In genomic region chr15:63042879-63043340, GRCh38 we compare ENCODE assay signal across 9 cellular contexts. TPM values are rescaled to one million over a fixed set of nuclear protein-coding genes. Genes with fewer than 3 reads are reported as not detected.
DNase-seq lines count a peak whose midpoint lies in the region; ATAC-seq, FAIRE-seq and TF ChIP-seq lines count a peak whose summit lies in the region.
"Had no signal": no experiment of that assay in that cellular context is flagged by ENCODE, and none has a peak within 500 bp of the region (broad histone marks: within the 10 kb centered on the region; RNA-seq: fewer than 3 reads in every experiment).

No MANE protein-coding gene starts in this region.

- no peak for ATAC-seq in HG02884 (IDR thresholded peaks at IDR 0.05; ENCODE audit: unreplicated experiment)

- H3K9me3 ChIP-seq in SK-N-MC (ENCODE audit: low read depth, low read length) (no peaks in the 10 kb centered on the region), osteoblast (ENCODE audit: low read depth, low read length) (no peaks in the 10 kb centered on the region)

- no peaks in the 10 kb centered on the region for H3K27me3 ChIP-seq in osteoblast (ENCODE audit: insufficient read depth, low read length)

- DNase-seq in D721Med (ENCODE audit: insufficient read length, low spot score) (peak; percentile 48), SK-N-MC (ENCODE audit: low read depth, low spot score) (no peak), fibroblast of villous mesenchyme (ENCODE audit: low read depth) (peak; percentile 49), osteoblast (ENCODE audit: insufficient read length, low spot score, missing footprints) (peak; percentile 92), NCI-H524 treated with DMSO at 0.1 percent for 48 hours (lab: John Stamatoyannopoulos, UW) (no peak), NCI-H345 treated with DMSO at 0.1 percent for 48 hours (lab: John Stamatoyannopoulos, UW; ENCODE audit: unreplicated experiment) (no peak), NCI-H1092 (lab: John Stamatoyannopoulos, UW) (no peak)

- peak overlapping the region; percentile 68 for H3K4me3 ChIP-seq in SK-N-MC
- H3K4me3 ChIP-seq in fibroblast of villous mesenchyme (ENCODE audit: low read depth, low read length) = peak overlapping the region; percentile 82
- peak overlapping the region; percentile 88 for H3K4me3 ChIP-seq in osteoblast (ENCODE audit: insufficient read depth, low read length)

- H3K27ac ChIP-seq in SK-N-MC (no peak overlapping the region), osteoblast (ENCODE audit: low read depth, low read length) (peak overlapping the region; percentile 91)

- no peak overlapping the region for H2AFZ ChIP-seq in osteoblast (ENCODE audit: low read length)

- peaks cover 53% of the 10 kb centered on the region for H3K79me2 ChIP-seq in osteoblast (ENCODE audit: insufficient read depth, low read length)

- peaks cover 36% of the 10 kb centered on the region for H3K4me1 ChIP-seq in osteoblast (ENCODE audit: insufficient read depth, low read length)

- TF ChIP-seq CTCF in D721Med (IDR thresholded peaks at IDR 0.05; ENCODE audit: insufficient read depth, missing control alignments) (no peak), fibroblast of villous mesenchyme (IDR thresholded peaks at IDR 0.05; ENCODE audit: insufficient read depth, low read depth, low read length) (no peak), osteoblast (IDR thresholded peaks at IDR 0.05; ENCODE audit: extremely low read depth, low read depth, low read length) (no peak)

- peak overlapping the region; percentile 85 for H3K4me2 ChIP-seq in osteoblast (ENCODE audit: insufficient read depth, low read length)

- no peaks in the 10 kb centered on the region for H3K36me3 ChIP-seq in SK-N-MC (ENCODE audit: insufficient read depth, low read length)
- H3K36me3 ChIP-seq in osteoblast (ENCODE audit: insufficient read depth, low read length) = peaks cover 49% of the 10 kb centered on the region

- H3K9ac ChIP-seq in SK-N-MC (ENCODE audit: insufficient read length) = no peak overlapping the region

- no peak for FAIRE-seq in D721Med (lab: Jason Lieb, UNC)
- FAIRE-seq: colon had no signal

- peaks cover 38% of the 10 kb centered on the region for H4K20me1 ChIP-seq in osteoblast (ENCODE audit: insufficient read depth, low read length)

RNA-seq across cellular contexts. Expression of gene TPM1, which starts 0.4 kb away (rescaled TPM):
- total RNA-seq in fibroblast of villous mesenchyme = 2,255 and 2,551 TPM in 2 replicates
- 1,563 and 1,708 TPM in 2 replicates for total RNA-seq in osteoblast

Comparison
In these comparisons a context has a peak if more than half of its experiments do, and no peak if none do; other contexts are left out.
1. DNase-seq: peak in D721Med (single experiment), fibroblast of villous mesenchyme (single experiment) and osteoblast (single experiment); none in SK-N-MC (single experiment), NCI-H524 treated with DMSO at 0.1 percent for 48 hours (single experiment), NCI-H345 treated with DMSO at 0.1 percent for 48 hours (single experiment) and NCI-H1092 (single experiment).
2. Peak in every context shown above with its lines, with median percentiles within 50 percentile points of each other: H3K4me3 ChIP-seq.